28 cellular contexts compared by ENCODE assay signal in the genomic region with DNA sequence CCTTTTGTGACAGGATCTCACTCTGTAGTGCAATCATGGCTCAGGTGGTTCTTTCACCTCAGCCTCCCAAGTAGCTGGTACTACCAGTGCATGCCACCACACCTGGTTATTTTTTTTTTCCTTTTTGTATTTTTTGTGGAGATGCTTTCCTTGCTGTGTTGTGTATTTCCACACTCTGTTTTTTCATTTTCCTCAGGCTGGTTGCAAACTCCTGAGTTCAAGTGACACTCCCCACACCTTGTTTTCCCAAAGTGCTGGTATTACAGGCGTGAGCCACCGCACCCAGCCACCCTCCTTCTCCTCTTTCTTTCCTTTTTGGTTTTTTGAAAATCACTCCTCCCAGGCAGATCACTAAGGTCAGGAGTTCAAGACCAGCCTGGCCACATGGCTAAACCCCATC.
"Had no signal": no experiment of that assay in that cellular context is flagged by ENCODE, and none has a peak within 500 bp of the region (broad histone marks: within the 10 kb centered on the region; RNA-seq: fewer than 3 reads in every experiment).

No MANE protein-coding gene starts in this region.

- H3K9me3 ChIP-seq: body of pancreas, esophagus squamous epithelium, gastroesophageal sphincter had no signal

- H3K27me3 ChIP-seq: body of pancreas had no signal

- H3K4me1 ChIP-seq: body of pancreas, gastroesophageal sphincter had no signal

- H3K27ac ChIP-seq: body of pancreas, gastroesophageal sphincter, heart right ventricle, WERI-Rb-1 had no signal

- H3K4me3 ChIP-seq: body of pancreas, esophagus squamous epithelium, gastroesophageal sphincter, heart right ventricle had no signal

- H3K27me3 Mint-ChIP-seq: activated CD4-positive, alpha-beta memory T cell treated with anti-CD3 and anti-CD28 coated beads, Interleukin-2, amount 10 ng/mL, durations not matched to agents 7 days and 5 days had no signal

- H3K4me1 Mint-ChIP-seq: activated B cell treated with CpG ODN at 0.5 μM for 24 hours; activated CD4-positive, alpha-beta memory T cell treated with anti-CD3 and anti-CD28 coated beads, Interleukin-2, amount 10 ng/mL, durations not matched to agents 7 days and 5 days; T-helper 17 cell had no signal

- DNase-seq: activated B cell treated with CpG ODN at 0.5 μM for 24 hours; activated CD4-positive, alpha-beta memory T cell treated with anti-CD3 and anti-CD28 coated beads, Interleukin-2, amount 10 ng/mL, durations not matched to agents 7 days and 5 days; activated CD4-positive, alpha-beta T cell treated with anti-CD3 and anti-CD28 coated beads for 48 hours; activated CD4-positive, alpha-beta T cell treated with anti-CD3 and anti-CD28 coated beads, Interleukin-2, amount 50 U/mL, for 4 hours; activated CD8-positive, alpha-beta memory T cell treated with anti-CD3 and anti-CD28 coated beads, Interleukin-2, amount 50 U/mL, for 48 hours; activated effector memory CD4-positive, alpha-beta T cell treated with Interleukin-2 at 50 U/mL for 16 hours; activated gamma-delta T cell treated with Interleukin-2 at 50 U/mL for 16 hours; activated naive CD4-positive, alpha-beta T cell treated with anti-CD3 and anti-CD28 coated beads, Interleukin-2, amount 50 U/mL, for 16 hours; activated naive CD4-positive, alpha-beta T cell treated with Interleukin-2 at 50 U/mL for 16 hours; activated T-cell treated with anti-CD3 and anti-CD28 coated beads for 4 hours; activated T-cell treated with anti-CD3 and anti-CD28 coated beads, Interleukin-2, amount 50 U/mL, for 24 hours; activated T-cell treated with anti-CD3 and anti-CD28 coated beads, Interleukin-2, amount 50 U/mL, for 72 hours; amygdala; caudate nucleus; cortex of kidney; dermis blood vessel endothelial cell; effector CD4-positive, alpha-beta T cell; effector memory CD8-positive, alpha-beta T cell; esophagus squamous epithelium; heart right ventricle; hippocampal formation; T-helper 17 cell; T1000; WERI-Rb-1 had no signal

- H3K27ac Mint-ChIP-seq: activated B cell treated with CpG ODN at 0.5 μM for 24 hours; activated CD4-positive, alpha-beta memory T cell treated with anti-CD3 and anti-CD28 coated beads, Interleukin-2, amount 10 ng/mL, durations not matched to agents 7 days and 5 days; activated naive CD8-positive, alpha-beta T cell; activated T-cell treated with anti-CD3 and anti-CD28 coated beads, Interleukin-2, amount 50 U/mL, for 24 hours; activated T-cell treated with anti-CD3 and anti-CD28 coated beads, Interleukin-2, amount 50 U/mL, for 72 hours; effector memory CD8-positive, alpha-beta T cell; T-helper 17 cell; T-helper 2 cell treated with Interferon-gamma antibody and Interleukin-4, amounts not matched to agents 5 μg/mL and 100 μg/mL, for 36 hours had no signal

- H3K9me3 Mint-ChIP-seq: activated B cell treated with CpG ODN at 0.5 μM for 24 hours; activated CD4-positive, alpha-beta memory T cell treated with anti-CD3 and anti-CD28 coated beads, Interleukin-2, amount 10 ng/mL, durations not matched to agents 7 days and 5 days; activated T-cell treated with anti-CD3 and anti-CD28 coated beads, Interleukin-2, amount 50 U/mL, for 24 hours; activated T-cell treated with anti-CD3 and anti-CD28 coated beads, Interleukin-2, amount 50 U/mL, for 72 hours; T-helper 2 cell treated with Interferon-gamma antibody and Interleukin-4, amounts not matched to agents 5 μg/mL and 100 μg/mL, for 36 hours had no signal

- H3K4me3 Mint-ChIP-seq: activated B cell treated with CpG ODN at 0.5 μM for 24 hours; activated CD4-positive, alpha-beta memory T cell treated with anti-CD3 and anti-CD28 coated beads, Interleukin-2, amount 10 ng/mL, durations not matched to agents 7 days and 5 days; activated naive CD8-positive, alpha-beta T cell; activated T-cell treated with anti-CD3 and anti-CD28 coated beads, Interleukin-2, amount 50 U/mL, for 24 hours; activated T-cell treated with anti-CD3 and anti-CD28 coated beads, Interleukin-2, amount 50 U/mL, for 72 hours; effector memory CD8-positive, alpha-beta T cell; T-helper 17 cell; T-helper 2 cell treated with Interferon-gamma antibody and Interleukin-4, amounts not matched to agents 5 μg/mL and 100 μg/mL, for 36 hours had no signal

- H3K36me3 ChIP-seq: esophagus squamous epithelium, gastroesophageal sphincter, heart right ventricle, WERI-Rb-1 had no signal

- H3K36me3 Mint-ChIP-seq: activated naive CD8-positive, alpha-beta T cell had no signal
